Comparison of ENCODE assay signal across 8 cellular contexts in the genomic region with DNA sequence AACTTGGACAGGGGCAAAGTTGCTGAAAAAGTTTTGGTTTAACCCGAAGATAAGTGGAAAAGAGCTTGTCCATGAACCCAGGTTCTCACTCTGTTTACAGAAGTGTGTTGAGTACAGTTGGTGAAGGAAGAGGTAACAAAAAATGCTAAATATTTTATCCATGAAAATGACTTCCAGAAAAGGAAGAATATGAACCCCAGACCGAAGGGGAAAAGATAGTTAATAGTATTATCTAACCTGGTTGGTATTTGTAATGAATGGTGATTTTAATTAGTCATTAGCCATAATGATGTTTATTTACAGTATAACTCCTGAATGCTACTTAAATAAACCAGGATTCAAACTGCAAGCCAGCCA. TPM values are rescaled to one million over a fixed set of nuclear protein-coding genes. Genes with fewer than 3 reads are reported as not detected.
DNase-seq lines count a peak whose midpoint lies in the region; ATAC-seq, FAIRE-seq and TF ChIP-seq lines count a peak whose summit lies in the region.

No MANE protein-coding gene starts in this region.

- no peak for TF ChIP-seq POLR2A in gastroesophageal sphincter (IDR thresholded peaks at IDR 0.05)

- ATAC-seq in activated B cell treated with CpG ODN at 0.5 μM for 24 hours (ENCODE audit: low read depth) (no peak), gastroesophageal sphincter (no peak), GM19023 (IDR thresholded peaks at IDR 0.05; ENCODE audit: unreplicated experiment) (no peak)

- in situ Hi-C loops in HAP-1 (cut with MboI; ENCODE audit: low sequenced_read_pairs) = no loop called here

- H3K27ac Mint-ChIP-seq in activated B cell treated with CpG ODN at 0.5 μM for 24 hours = peak overlapping the region; percentile 98

- H3K4me3 Mint-ChIP-seq in activated B cell treated with CpG ODN at 0.5 μM for 24 hours = peak overlapping the region; percentile 100

- DNase-seq in HAP-1 (ENCODE audit: low spot score in 2 of 2) (no peak), activated B cell treated with CpG ODN at 0.5 μM for 24 hours (no peak), small intestine (peak; percentile 13), NCI-H2081 treated with DMSO at 0.1 percent for 48 hours (lab: John Stamatoyannopoulos, UW) (no peak), nucleus accumbens (lab: John Stamatoyannopoulos, UW) (no peak), kidney tubule cell (ENCODE audit: low spot score) (no peak)

- no peaks in the 10 kb centered on the region for H3K9me3 Mint-ChIP-seq in activated B cell treated with CpG ODN at 0.5 μM for 24 hours

- POLR2A ChIA-PET in activated B cell treated with CpG ODN at 0.5 μM for 24 hours (lab: Charles Lee) = interaction anchor here (0.6 to 15.6 kb wide), 18 partner anchors 10 to 633 kb away, joined by 3 to 359 read pairs (median 8); partner anchors contain the start of genes DHX8, NBR1, PSMC3IP and RPL27

- peaks cover 64% of the 10 kb centered on the region for H3K36me3 Mint-ChIP-seq in activated B cell treated with CpG ODN at 0.5 μM for 24 hours (ENCODE audit: low read depth)

- WGBS in gastroesophageal sphincter (ENCODE audit: low coverage in 1 of 2), 2 donors = 22 to 29% methylated on average over 2 of the region's 2 CpGs
- 0 to 14% (median 4%) methylated on average over 2 of the region's 2 CpGs for WGBS in small intestine, 3 donors

- intact Hi-C loops in activated B cell treated with CpG ODN at 0.5 μM for 24 hours (cut with micrococcal nuclease) = loop anchor here (1.0 to 5.0 kb wide), 4 partner anchors 86 to 212 kb away; partner anchors contain the start of genes BRCA1, RPL27 and VAT1

- TF ChIP-seq EP300 in gastroesophageal sphincter (IDR thresholded peaks at IDR 0.05) = no peak

- H3K4me1 Mint-ChIP-seq in activated B cell treated with CpG ODN at 0.5 μM for 24 hours = peaks cover 45% of the 10 kb centered on the region

- H3K27ac ChIP-seq in gastroesophageal sphincter (peak overlapping the region; percentile 48 to 84 (median 81)), small intestine (ENCODE audit: low read depth in 1 of 2, low read length in 1 of 2) (peak overlapping the region; percentile 43 to 93)

- CTCF ChIA-PET in activated B cell treated with CpG ODN at 0.5 μM for 24 hours (lab: Charles Lee) = interaction anchor here (0.9 to 1.5 kb wide), 6 partner anchors 10 to 213 kb away, joined by 3 to 7 read pairs (median 4); partner anchors contain the start of genes NBR1 and RPL27

- H3K4me1 ChIP-seq in HAP-1 = peaks cover 17% of the 10 kb centered on the region
- peaks cover 0 to 28% (median 0%) of the 10 kb centered on the region in 3 donors for H3K4me1 ChIP-seq in gastroesophageal sphincter
- no peaks in the 10 kb centered on the region for H3K4me1 ChIP-seq in small intestine (ENCODE audit: control insufficient read depth in 2 of 2, insufficient read depth in 1 of 2, low read depth in 1 of 2, low read length in 1 of 2)

- TF ChIP-seq CTCF in activated B cell treated with CpG ODN at 0.5 μM for 24 hours (IDR thresholded peaks at IDR 0.05) (no peak), gastroesophageal sphincter (IDR thresholded peaks at IDR 0.05) (no peak)

- no peaks in the 10 kb centered on the region for H3K27me3 Mint-ChIP-seq in activated B cell treated with CpG ODN at 0.5 μM for 24 hours

- H3K9me3 ChIP-seq in HAP-1 (no peaks in the 10 kb centered on the region), gastroesophageal sphincter (no peaks in the 10 kb centered on the region), small intestine (ENCODE audit: control insufficient read depth, low read depth) (no peaks in the 10 kb centered on the region)

- FAIRE-seq in small intestine (lab: Jason Lieb, UNC) = no peak

- peak overlapping the region; percentile 46 for H3K4me3 ChIP-seq in HAP-1
- peak overlapping the region; percentile 61 to 63 for H3K4me3 ChIP-seq in gastroesophageal sphincter
- H3K4me3 ChIP-seq in small intestine (ENCODE audit: low read depth in 1 of 2, low read length in 2 of 2) = peak overlapping the region; percentile 52 to 70

- no peaks in the 10 kb centered on the region for H3K27me3 ChIP-seq in HAP-1 (ENCODE audit: low read depth)
- H3K27me3 ChIP-seq in gastroesophageal sphincter = no peaks in the 10 kb centered on the region
- no peaks in the 10 kb centered on the region for H3K27me3 ChIP-seq in small intestine (ENCODE audit: control insufficient read depth in 2 of 2, insufficient read depth in 2 of 2, low read length in 2 of 2)

- H3K36me3 ChIP-seq in HAP-1 (replicated peaks) (no peaks in the 10 kb centered on the region), gastroesophageal sphincter (peaks cover 0 to 53% of the 10 kb centered on the region in 2 donors), small intestine (ENCODE audit: control insufficient read depth in 2 of 2, insufficient read depth in 2 of 2, low read length in 2 of 2) (peaks cover 3 to 6% of the 10 kb centered on the region in 2 donors)

RNA-seq across cellular contexts. Expression of gene TMEM106A, which starts 0.6 kb away (rescaled TPM):
- total RNA-seq in activated B cell treated with CpG ODN at 0.5 μM for 24 hours (46.0 and 68.0 TPM in 2 replicates), gastroesophageal sphincter (10 to 100 TPM in 1 of 4 donors, 1 to 10 TPM in 3; 3.7 to 13.5 (median 4.4) TPM)
- polyA plus RNA-seq in small intestine = 1 to 10 TPM in 2 of 3 donors, under 1 TPM in 1; 0.22 to 5.9 (median 1.6) TPM

RNA-seq across cellular contexts. Expression of gene CCDC200, which starts 17.3 kb away (rescaled TPM):
- total RNA-seq in activated B cell treated with CpG ODN at 0.5 μM for 24 hours (0.73 TPM in 1 of 2 replicates, not detected in the other), gastroesophageal sphincter (not detected)
- not detected for polyA plus RNA-seq in small intestine

RNA-seq across cellular contexts. Expression of gene RNU2-1, which starts 22.7 kb away (rescaled TPM):
- total RNA-seq in activated B cell treated with CpG ODN at 0.5 μM for 24 hours (5,480 and 7,149 TPM in 2 replicates), gastroesophageal sphincter (not detected)
- not detected for polyA plus RNA-seq in small intestine

RNA-seq across cellular contexts. Expression of gene NBR1, which starts 40.1 kb away (rescaled TPM):
- 42.2 and 44.8 TPM in 2 replicates for total RNA-seq in activated B cell treated with CpG ODN at 0.5 μM for 24 hours
- 100 to 1,000 TPM in 3 of 4 donors, 10 to 100 TPM in 1; 99.2 to 152 (median 126) TPM for total RNA-seq in gastroesophageal sphincter
- 10 to 100 TPM; 42.7 to 74.7 (median 62.4) TPM for polyA plus RNA-seq in small intestine

Comparison
In these comparisons a context has a peak if more than half of its experiments do, and no peak if none do; other contexts are left out.
1. RNA of gene RNU2-1, which starts 22.7 kb away (total RNA-seq): 5,480 to 7,149 TPM in activated B cell treated with CpG ODN at 0.5 μM for 24 hours; not detected in gastroesophageal sphincter; every median in the first group is over 1,000 times any median in the second.
2. Peak in every context shown above with its lines, with median percentiles within 50 percentile points of each other: H3K4me3 ChIP-seq.